Comparison of ENCODE assay signal across 1 cellular context in the genomic region with DNA sequence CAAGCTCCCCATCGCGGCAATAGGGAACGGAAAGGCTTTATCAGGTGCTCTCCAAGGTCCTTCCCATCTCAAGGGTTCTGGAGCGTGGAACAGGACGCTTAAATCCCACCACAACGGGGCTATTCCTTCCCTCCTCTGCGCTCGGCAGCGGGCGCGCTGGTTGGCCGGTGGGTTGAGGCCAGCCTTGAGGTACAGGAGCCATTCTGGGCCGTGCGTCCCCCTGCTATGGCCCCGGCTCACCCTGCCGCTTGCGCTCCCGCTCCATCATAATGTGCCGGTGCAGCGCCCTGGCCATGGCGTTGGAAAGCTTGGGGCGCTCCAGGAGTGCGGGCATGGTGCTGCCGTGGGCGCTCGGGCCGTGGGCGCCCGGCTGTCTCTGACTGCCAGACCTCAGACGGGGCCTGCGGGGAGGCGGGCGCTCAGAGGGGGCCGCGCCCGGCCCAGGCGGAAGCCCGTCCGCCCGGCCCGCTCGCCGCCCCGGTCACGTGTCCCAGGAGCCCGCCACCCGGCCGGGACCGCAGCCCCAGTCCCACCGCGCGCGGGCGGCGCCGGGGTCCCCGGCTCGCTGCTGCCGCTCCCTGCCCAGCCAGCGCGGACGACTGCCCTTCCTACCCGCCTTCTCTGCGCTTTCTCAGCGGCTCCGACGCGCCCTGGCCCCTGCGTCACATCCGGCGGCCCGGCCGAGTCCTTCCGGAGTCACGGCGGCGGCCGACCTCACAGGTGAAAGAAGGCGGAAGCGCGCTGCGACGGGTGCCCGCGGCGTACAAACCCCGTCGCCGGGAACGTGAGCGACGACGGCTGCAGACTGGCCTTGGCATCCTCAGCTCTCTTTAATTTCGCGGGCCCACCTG.
A peak's percentile ranks its signal among the peaks of the same experiment; 100 is the strongest.
TF ChIP-seq lines count a peak whose summit lies in the region.

A gene with protein sequence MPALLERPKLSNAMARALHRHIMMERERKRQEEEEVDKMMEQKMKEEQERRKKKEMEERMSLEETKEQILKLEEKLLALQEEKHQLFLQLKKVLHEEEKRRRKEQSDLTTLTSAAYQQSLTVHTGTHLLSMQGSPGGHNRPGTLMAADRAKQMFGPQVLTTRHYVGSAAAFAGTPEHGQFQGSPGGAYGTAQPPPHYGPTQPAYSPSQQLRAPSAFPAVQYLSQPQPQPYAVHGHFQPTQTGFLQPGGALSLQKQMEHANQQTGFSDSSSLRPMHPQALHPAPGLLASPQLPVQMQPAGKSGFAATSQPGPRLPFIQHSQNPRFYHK (minus strand): TSS at position 642 of the 851 bp plus-strand sequence. CDS start 308 bp downstream, at position 334.

TF ChIP-seq in HepG2, 621 proteins besides CTCF, POLR2A, EP300 and RAD21 (continued from another document and continues in another):
- no peak for TF ChIP-seq ZFAT (CRISPR knock-in tag; conservative IDR thresholded peaks at IDR 0.05)
- peak; percentile 36; the same call in 1 of the 2 replicates for TF ChIP-seq GATAD2A (CRISPR knock-in tag; IDR thresholded peaks at IDR 0.05)
- peak; percentile 99 for TF ChIP-seq HDAC1 (CRISPR knock-in tag; IDR thresholded peaks at IDR 0.05)
- TF ChIP-seq MTA3 (CRISPR knock-in tag; IDR thresholded peaks at IDR 0.05), result no peak
- TF ChIP-seq, protein P1, sequence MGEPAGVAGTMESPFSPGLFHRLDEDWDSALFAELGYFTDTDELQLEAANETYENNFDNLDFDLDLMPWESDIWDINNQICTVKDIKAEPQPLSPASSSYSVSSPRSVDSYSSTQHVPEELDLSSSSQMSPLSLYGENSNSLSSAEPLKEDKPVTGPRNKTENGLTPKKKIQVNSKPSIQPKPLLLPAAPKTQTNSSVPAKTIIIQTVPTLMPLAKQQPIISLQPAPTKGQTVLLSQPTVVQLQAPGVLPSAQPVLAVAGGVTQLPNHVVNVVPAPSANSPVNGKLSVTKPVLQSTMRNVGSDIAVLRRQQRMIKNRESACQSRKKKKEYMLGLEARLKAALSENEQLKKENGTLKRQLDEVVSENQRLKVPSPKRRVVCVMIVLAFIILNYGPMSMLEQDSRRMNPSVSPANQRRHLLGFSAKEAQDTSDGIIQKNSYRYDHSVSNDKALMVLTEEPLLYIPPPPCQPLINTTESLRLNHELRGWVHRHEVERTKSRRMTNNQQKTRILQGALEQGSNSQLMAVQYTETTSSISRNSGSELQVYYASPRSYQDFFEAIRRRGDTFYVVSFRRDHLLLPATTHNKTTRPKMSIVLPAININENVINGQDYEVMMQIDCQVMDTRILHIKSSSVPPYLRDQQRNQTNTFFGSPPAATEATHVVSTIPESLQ (CRISPR knock-in tag; conservative IDR thresholded peaks at IDR 0.05), result no peak
- TF ChIP-seq SNRNP70 (IDR thresholded peaks at IDR 0.05; ENCODE audit: low read depth, low read length), result no peak
- TF ChIP-seq ZNF792 (CRISPR knock-in tag; IDR thresholded peaks at IDR 0.05), result peak; percentile 61; the same call in 1 of the 2 replicates
- TF ChIP-seq, protein P2, sequence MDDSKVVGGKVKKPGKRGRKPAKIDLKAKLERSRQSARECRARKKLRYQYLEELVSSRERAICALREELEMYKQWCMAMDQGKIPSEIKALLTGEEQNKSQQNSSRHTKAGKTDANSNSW (CRISPR knock-in tag; IDR thresholded peaks at IDR 0.05; ENCODE audit: borderline replicate concordance), result no peak
- TF ChIP-seq, protein P3, sequence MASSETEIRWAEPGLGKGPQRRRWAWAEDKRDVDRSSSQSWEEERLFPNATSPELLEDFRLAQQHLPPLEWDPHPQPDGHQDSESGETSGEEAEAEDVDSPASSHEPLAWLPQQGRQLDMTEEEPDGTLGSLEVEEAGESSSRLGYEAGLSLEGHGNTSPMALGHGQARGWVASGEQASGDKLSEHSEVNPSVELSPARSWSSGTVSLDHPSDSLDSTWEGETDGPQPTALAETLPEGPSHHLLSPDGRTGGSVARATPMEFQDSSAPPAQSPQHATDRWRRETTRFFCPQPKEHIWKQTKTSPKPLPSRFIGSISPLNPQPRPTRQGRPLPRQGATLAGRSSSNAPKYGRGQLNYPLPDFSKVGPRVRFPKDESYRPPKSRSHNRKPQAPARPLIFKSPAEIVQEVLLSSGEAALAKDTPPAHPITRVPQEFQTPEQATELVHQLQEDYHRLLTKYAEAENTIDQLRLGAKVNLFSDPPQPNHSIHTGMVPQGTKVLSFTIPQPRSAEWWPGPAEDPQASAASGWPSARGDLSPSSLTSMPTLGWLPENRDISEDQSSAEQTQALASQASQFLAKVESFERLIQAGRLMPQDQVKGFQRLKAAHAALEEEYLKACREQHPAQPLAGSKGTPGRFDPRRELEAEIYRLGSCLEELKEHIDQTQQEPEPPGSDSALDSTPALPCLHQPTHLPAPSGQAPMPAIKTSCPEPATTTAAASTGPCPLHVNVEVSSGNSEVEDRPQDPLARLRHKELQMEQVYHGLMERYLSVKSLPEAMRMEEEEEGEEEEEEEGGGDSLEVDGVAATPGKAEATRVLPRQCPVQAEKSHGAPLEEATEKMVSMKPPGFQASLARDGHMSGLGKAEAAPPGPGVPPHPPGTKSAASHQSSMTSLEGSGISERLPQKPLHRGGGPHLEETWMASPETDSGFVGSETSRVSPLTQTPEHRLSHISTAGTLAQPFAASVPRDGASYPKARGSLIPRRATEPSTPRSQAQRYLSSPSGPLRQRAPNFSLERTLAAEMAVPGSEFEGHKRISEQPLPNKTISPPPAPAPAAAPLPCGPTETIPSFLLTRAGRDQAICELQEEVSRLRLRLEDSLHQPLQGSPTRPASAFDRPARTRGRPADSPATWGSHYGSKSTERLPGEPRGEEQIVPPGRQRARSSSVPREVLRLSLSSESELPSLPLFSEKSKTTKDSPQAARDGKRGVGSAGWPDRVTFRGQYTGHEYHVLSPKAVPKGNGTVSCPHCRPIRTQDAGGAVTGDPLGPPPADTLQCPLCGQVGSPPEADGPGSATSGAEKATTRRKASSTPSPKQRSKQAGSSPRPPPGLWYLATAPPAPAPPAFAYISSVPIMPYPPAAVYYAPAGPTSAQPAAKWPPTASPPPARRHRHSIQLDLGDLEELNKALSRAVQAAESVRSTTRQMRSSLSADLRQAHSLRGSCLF (CRISPR knock-in tag; IDR thresholded peaks at IDR 0.05; ENCODE audit: borderline replicate concordance), result no peak
- 0 out of 2 replicates have a peak, but pooled peaks have one; percentile 32 for TF ChIP-seq ZNF552 (CRISPR knock-in tag; IDR thresholded peaks at IDR 0.05; ENCODE audit: borderline replicate concordance)
- TF ChIP-seq, protein P4, sequence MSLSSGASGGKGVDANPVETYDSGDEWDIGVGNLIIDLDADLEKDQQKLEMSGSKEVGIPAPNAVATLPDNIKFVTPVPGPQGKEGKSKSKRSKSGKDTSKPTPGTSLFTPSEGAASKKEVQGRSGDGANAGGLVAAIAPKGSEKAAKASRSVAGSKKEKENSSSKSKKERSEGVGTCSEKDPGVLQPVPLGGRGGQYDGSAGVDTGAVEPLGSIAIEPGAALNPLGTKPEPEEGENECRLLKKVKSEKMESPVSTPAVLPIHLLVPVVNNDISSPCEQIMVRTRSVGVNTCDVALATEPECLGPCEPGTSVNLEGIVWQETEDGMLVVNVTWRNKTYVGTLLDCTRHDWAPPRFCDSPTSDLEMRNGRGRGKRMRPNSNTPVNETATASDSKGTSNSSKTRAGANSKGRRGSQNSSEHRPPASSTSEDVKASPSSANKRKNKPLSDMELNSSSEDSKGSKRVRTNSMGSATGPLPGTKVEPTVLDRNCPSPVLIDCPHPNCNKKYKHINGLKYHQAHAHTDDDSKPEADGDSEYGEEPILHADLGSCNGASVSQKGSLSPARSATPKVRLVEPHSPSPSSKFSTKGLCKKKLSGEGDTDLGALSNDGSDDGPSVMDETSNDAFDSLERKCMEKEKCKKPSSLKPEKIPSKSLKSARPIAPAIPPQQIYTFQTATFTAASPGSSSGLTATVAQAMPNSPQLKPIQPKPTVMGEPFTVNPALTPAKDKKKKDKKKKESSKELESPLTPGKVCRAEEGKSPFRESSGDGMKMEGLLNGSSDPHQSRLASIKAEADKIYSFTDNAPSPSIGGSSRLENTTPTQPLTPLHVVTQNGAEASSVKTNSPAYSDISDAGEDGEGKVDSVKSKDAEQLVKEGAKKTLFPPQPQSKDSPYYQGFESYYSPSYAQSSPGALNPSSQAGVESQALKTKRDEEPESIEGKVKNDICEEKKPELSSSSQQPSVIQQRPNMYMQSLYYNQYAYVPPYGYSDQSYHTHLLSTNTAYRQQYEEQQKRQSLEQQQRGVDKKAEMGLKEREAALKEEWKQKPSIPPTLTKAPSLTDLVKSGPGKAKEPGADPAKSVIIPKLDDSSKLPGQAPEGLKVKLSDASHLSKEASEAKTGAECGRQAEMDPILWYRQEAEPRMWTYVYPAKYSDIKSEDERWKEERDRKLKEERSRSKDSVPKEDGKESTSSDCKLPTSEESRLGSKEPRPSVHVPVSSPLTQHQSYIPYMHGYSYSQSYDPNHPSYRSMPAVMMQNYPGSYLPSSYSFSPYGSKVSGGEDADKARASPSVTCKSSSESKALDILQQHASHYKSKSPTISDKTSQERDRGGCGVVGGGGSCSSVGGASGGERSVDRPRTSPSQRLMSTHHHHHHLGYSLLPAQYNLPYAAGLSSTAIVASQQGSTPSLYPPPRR (CRISPR knock-in tag; IDR thresholded peaks at IDR 0.05; ENCODE audit: borderline replicate concordance), result no peak
- TF ChIP-seq, protein P5, sequence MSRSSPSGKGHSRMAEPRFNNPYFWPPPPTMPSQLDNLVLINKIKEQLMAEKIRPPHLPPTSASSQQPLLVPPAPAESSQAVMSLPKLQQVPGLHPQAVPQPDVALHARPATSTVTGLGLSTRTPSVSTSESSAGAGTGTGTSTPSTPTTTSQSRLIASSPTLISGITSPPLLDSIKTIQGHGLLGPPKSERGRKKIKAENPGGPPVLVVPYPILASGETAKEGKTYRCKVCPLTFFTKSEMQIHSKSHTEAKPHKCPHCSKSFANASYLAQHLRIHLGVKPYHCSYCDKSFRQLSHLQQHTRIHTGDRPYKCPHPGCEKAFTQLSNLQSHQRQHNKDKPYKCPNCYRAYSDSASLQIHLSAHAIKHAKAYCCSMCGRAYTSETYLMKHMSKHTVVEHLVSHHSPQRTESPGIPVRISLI (CRISPR knock-in tag; IDR thresholded peaks at IDR 0.05; ENCODE audit: borderline replicate concordance), result peak; percentile 29; the same call in 1 of the 2 replicates
- no peak for TF ChIP-seq SP1 (IDR thresholded peaks at IDR 0.05)
- TF ChIP-seq SP1 (CRISPR knock-in tag; IDR thresholded peaks at IDR 0.05), result 0 out of 2 replicates have a peak, but pooled peaks have one; percentile 28
- TF ChIP-seq TP53 (CRISPR knock-in tag; conservative IDR thresholded peaks at IDR 0.05), result peak; percentile 83; the same call in 1 of the 2 replicates
- TF ChIP-seq, protein P6, sequence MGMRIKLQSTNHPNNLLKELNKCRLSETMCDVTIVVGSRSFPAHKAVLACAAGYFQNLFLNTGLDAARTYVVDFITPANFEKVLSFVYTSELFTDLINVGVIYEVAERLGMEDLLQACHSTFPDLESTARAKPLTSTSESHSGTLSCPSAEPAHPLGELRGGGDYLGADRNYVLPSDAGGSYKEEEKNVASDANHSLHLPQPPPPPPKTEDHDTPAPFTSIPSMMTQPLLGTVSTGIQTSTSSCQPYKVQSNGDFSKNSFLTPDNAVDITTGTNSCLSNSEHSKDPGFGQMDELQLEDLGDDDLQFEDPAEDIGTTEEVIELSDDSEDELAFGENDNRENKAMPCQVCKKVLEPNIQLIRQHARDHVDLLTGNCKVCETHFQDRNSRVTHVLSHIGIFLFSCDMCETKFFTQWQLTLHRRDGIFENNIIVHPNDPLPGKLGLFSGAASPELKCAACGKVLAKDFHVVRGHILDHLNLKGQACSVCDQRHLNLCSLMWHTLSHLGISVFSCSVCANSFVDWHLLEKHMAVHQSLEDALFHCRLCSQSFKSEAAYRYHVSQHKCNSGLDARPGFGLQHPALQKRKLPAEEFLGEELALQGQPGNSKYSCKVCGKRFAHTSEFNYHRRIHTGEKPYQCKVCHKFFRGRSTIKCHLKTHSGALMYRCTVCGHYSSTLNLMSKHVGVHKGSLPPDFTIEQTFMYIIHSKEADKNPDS (CRISPR knock-in tag; IDR thresholded peaks at IDR 0.05), result no peak
- 0 out of 2 replicates have a peak, but pooled peaks have one; percentile 21 for TF ChIP-seq ZNF367 (CRISPR knock-in tag; IDR thresholded peaks at IDR 0.05; ENCODE audit: borderline replicate concordance)
- TF ChIP-seq ZSCAN30 (CRISPR knock-in tag; IDR thresholded peaks at IDR 0.05), result no peak
- TF ChIP-seq KLF16 (CRISPR knock-in tag; IDR thresholded peaks at IDR 0.05), result peak in 1 of 2 experiments; percentile 82; a peak in 2 of 4 replicates
- TF ChIP-seq, protein P7, sequence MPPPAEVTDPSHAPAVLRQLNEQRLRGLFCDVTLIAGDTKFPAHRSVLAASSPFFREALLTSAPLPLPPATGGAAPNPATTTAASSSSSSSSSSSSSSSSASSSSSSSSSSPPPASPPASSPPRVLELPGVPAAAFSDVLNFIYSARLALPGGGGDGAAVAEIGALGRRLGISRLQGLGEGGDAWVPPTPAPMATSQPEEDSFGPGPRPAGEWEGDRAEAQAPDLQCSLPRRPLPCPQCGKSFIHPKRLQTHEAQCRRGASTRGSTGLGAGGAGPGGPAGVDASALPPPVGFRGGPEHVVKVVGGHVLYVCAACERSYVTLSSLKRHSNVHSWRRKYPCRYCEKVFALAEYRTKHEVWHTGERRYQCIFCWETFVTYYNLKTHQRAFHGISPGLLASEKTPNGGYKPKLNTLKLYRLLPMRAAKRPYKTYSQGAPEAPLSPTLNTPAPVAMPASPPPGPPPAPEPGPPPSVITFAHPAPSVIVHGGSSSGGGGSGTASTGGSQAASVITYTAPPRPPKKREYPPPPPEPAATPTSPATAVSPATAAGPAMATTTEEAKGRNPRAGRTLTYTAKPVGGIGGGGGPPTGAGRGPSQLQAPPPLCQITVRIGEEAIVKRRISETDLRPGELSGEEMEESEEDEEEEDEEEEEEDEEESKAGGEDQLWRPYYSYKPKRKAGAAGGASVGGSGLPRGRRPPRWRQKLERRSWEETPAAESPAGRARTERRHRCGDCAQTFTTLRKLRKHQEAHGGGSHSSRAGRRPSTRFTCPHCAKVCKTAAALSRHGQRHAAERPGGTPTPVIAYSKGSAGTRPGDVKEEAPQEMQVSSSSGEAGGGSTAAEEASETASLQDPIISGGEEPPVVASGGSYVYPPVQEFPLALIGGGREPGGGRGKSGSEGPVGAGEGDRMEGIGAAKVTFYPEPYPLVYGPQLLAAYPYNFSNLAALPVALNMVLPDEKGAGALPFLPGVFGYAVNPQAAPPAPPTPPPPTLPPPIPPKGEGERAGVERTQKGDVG (CRISPR knock-in tag; IDR thresholded peaks at IDR 0.05; ENCODE audit: borderline replicate concordance), result 0 out of 2 replicates have a peak, but pooled peaks have one; percentile 65
- TF ChIP-seq, protein P8, sequence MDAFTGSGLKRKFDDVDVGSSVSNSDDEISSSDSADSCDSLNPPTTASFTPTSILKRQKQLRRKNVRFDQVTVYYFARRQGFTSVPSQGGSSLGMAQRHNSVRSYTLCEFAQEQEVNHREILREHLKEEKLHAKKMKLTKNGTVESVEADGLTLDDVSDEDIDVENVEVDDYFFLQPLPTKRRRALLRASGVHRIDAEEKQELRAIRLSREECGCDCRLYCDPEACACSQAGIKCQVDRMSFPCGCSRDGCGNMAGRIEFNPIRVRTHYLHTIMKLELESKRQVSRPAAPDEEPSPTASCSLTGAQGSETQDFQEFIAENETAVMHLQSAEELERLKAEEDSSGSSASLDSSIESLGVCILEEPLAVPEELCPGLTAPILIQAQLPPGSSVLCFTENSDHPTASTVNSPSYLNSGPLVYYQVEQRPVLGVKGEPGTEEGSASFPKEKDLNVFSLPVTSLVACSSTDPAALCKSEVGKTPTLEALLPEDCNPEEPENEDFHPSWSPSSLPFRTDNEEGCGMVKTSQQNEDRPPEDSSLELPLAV (CRISPR knock-in tag; conservative IDR thresholded peaks at IDR 0.05; ENCODE audit: low read depth), result no peak
- peak; percentile 82; the same call in 1 of the 2 replicates for TF ChIP-seq MAF1 (CRISPR knock-in tag; IDR thresholded peaks at IDR 0.05; ENCODE audit: borderline replicate concordance)
- no peak; the same call in 1 of the 2 replicates for TF ChIP-seq TCF7 (IDR thresholded peaks at IDR 0.05; ENCODE audit: low read depth)
